8 cellular contexts compared by ENCODE assay signal in genomic region chr1:162276493-162276892, GRCh38.
A peak's percentile ranks its signal among the peaks of the same experiment; 100 is the strongest.
DNase-seq lines count a peak whose midpoint lies in the region; ATAC-seq, FAIRE-seq and TF ChIP-seq lines count a peak whose summit lies in the region.

No MANE protein-coding gene starts in this region.

- intact Hi-C loops in Right ventricle myocardium superior (cut with DNase I): loop anchor here (5.0 kb wide), 1 partner anchor 219 kb away; no protein-coding TSS in a partner anchor
- intact Hi-C loops in pancreas (cut with DNase I): loop anchor here in 2 of 3 donors (2.0 to 10.0 kb wide), 2 partner anchors 220 to 222 kb away; no protein-coding TSS in a partner anchor

- H3K9me3 Mint-ChIP-seq in stimulated activated naive B cell treated with anti-CD40 and anti-IgM and Interleukin-4, amounts not matched to agents 10 μg/mL and 1 μg/mL and 100 μg/mL, for 72 hours: no peaks in the 10 kb centered on the region

- peaks cover 9% of the 10 kb centered on the region for H3K4me1 ChIP-seq in cardiac muscle cell (ENCODE audit: low read depth)
- no peaks in the 10 kb centered on the region for H3K4me1 ChIP-seq in pancreas

- no peak overlapping the region for H3K27ac ChIP-seq in cardiac muscle cell
- no peak overlapping the region for H3K27ac ChIP-seq in pancreas

- TF ChIP-seq CTCF in cardiac muscle cell (IDR thresholded peaks at IDR 0.05; ENCODE audit: low read depth, low read length) (peak; percentile 45), choroid plexus epithelial cell (conservative IDR thresholded peaks at IDR 0.05; ENCODE audit: low read depth, low read length) (peak; percentile 58), pancreas (IDR thresholded peaks at IDR 0.05) (peak in 1 of 4 donors; percentile 28)

- no peaks in the 10 kb centered on the region for H3K9me3 ChIP-seq in cardiac muscle cell (ENCODE audit: low read depth)
- H3K9me3 ChIP-seq in pancreas: no peaks in the 10 kb centered on the region

- H3K4me1 Mint-ChIP-seq in stimulated activated naive B cell treated with anti-CD40 and anti-IgM and Interleukin-4, amounts not matched to agents 10 μg/mL and 1 μg/mL and 100 μg/mL, for 72 hours: no peaks in the 10 kb centered on the region

- H3K4me3 Mint-ChIP-seq in stimulated activated naive B cell treated with anti-CD40 and anti-IgM and Interleukin-4, amounts not matched to agents 10 μg/mL and 1 μg/mL and 100 μg/mL, for 72 hours: no peak overlapping the region

- WGBS in pancreas, 2 donors: 4 to 8% methylated on average over 1 of the region's 1 CpG

- H3K27me3 Mint-ChIP-seq in stimulated activated naive B cell treated with anti-CD40 and anti-IgM and Interleukin-4, amounts not matched to agents 10 μg/mL and 1 μg/mL and 100 μg/mL, for 72 hours: peaks cover 17 to 18% of the 10 kb centered on the region in 2 donors

- peak; percentile 38 to 68 for DNase-seq in cardiac muscle cell (ENCODE audit: low read depth in 1 of 2, low spot score in 1 of 2)
- DNase-seq in Right ventricle myocardium superior: no peak
- peak; percentile 56 for DNase-seq in NCI-H748 (lab: John Stamatoyannopoulos, UW; ENCODE audit: unreplicated experiment)
- DNase-seq in choroid plexus epithelial cell (ENCODE audit: low read depth): peak; percentile 71
- DNase-seq in pancreas: no peak
- DNase-seq in stimulated activated naive B cell treated with anti-CD40 and anti-IgM and Interleukin-4, amounts not matched to agents 10 μg/mL and 1 μg/mL and 100 μg/mL, for 72 hours: no peak
- no peak for DNase-seq in activated CD4-positive, alpha-beta T cell treated with anti-CD3 and anti-CD28 coated beads for 1 hour

- H3K4me3 ChIP-seq in cardiac muscle cell (no peak overlapping the region), choroid plexus epithelial cell (ENCODE audit: low read depth, low read length) (no peak overlapping the region), pancreas (no peak overlapping the region)

- peak; percentile 72 for FAIRE-seq in pancreas (lab: Jason Lieb, UNC)

- no peak for ATAC-seq in Right ventricle myocardium superior (ENCODE audit: poor library complexity)
- peak in 3 of 4 donors; percentile 78 to 87 (median 86) for ATAC-seq in pancreas
- ATAC-seq in stimulated activated naive B cell treated with anti-CD40 and anti-IgM and Interleukin-4, amounts not matched to agents 10 μg/mL and 1 μg/mL and 100 μg/mL, for 72 hours (replicated peaks): no peak
- ATAC-seq in HG02642 (IDR thresholded peaks at IDR 0.05; ENCODE audit: poor library complexity, unreplicated experiment): no peak

- no peaks in the 10 kb centered on the region for H3K36me3 Mint-ChIP-seq in stimulated activated naive B cell treated with anti-CD40 and anti-IgM and Interleukin-4, amounts not matched to agents 10 μg/mL and 1 μg/mL and 100 μg/mL, for 72 hours

- no peaks in the 10 kb centered on the region for H3K27me3 ChIP-seq in cardiac muscle cell
- H3K27me3 ChIP-seq in pancreas: no peaks in the 10 kb centered on the region

- no peak overlapping the region for H3K27ac Mint-ChIP-seq in stimulated activated naive B cell treated with anti-CD40 and anti-IgM and Interleukin-4, amounts not matched to agents 10 μg/mL and 1 μg/mL and 100 μg/mL, for 72 hours

- H3K36me3 ChIP-seq in cardiac muscle cell (no peaks in the 10 kb centered on the region), pancreas (no peaks in the 10 kb centered on the region)

Comparison
In these comparisons a context has a peak if more than half of its experiments do, and no peak if none do; other contexts are left out.
1. DNase-seq: peak in cardiac muscle cell (2 of 2), NCI-H748 (single experiment) and choroid plexus epithelial cell (single experiment); none in Right ventricle myocardium superior (single experiment), pancreas (0 of 6), stimulated activated naive B cell treated with anti-CD40 and anti-IgM and Interleukin-4, amounts not matched to agents 10 μg/mL and 1 μg/mL and 100 μg/mL, for 72 hours (single experiment) and activated CD4-positive, alpha-beta T cell treated with anti-CD3 and anti-CD28 coated beads for 1 hour (single experiment).
2. ATAC-seq: peak in pancreas (3 of 4); none in Right ventricle myocardium superior (single experiment), stimulated activated naive B cell treated with anti-CD40 and anti-IgM and Interleukin-4, amounts not matched to agents 10 μg/mL and 1 μg/mL and 100 μg/mL, for 72 hours (0 of 2) and HG02642 (single experiment).